In genomic region chr6:154448448-154449096, GRCh38 we compare ENCODE assay signal across 9 cellular contexts.
DNase-seq lines count a peak whose midpoint lies in the region; ATAC-seq and TF ChIP-seq lines count a peak whose summit lies in the region.
"Had no signal": no experiment of that assay in that cellular context is flagged by ENCODE, and none has a peak within 500 bp of the region (broad histone marks: within the 10 kb centered on the region; RNA-seq: fewer than 3 reads in every experiment).

No MANE protein-coding gene starts in this region.

- H3K36me3 Mint-ChIP-seq in mesothelial cell of epicardium: peaks cover 8% of the 10 kb centered on the region
- H3K36me3 Mint-ChIP-seq in stimulated activated naive B cell treated with anti-CD40 and anti-IgM and Interleukin-4, amounts not matched to agents 10 μg/mL and 1 μg/mL and 100 μg/mL, for 72 hours: no peaks in the 10 kb centered on the region

- H3K4me1 Mint-ChIP-seq in mesothelial cell of epicardium: peaks cover 62% of the 10 kb centered on the region
- no peaks in the 10 kb centered on the region for H3K4me1 Mint-ChIP-seq in stimulated activated naive B cell treated with anti-CD40 and anti-IgM and Interleukin-4, amounts not matched to agents 10 μg/mL and 1 μg/mL and 100 μg/mL, for 72 hours

- no peaks in the 10 kb centered on the region for H3K27me3 ChIP-seq in MG63

- H3K36me3 ChIP-seq in MG63: no peaks in the 10 kb centered on the region

- H3K27me3 Mint-ChIP-seq in mesothelial cell of epicardium (ENCODE audit: low read depth): no peaks in the 10 kb centered on the region
- H3K27me3 Mint-ChIP-seq in stimulated activated naive B cell treated with anti-CD40 and anti-IgM and Interleukin-4, amounts not matched to agents 10 μg/mL and 1 μg/mL and 100 μg/mL, for 72 hours: peaks cover 0 to 3% of the 10 kb centered on the region in 2 donors

- ATAC-seq in stimulated activated naive B cell treated with anti-CD40 and anti-IgM and Interleukin-4, amounts not matched to agents 10 μg/mL and 1 μg/mL and 100 μg/mL, for 72 hours (replicated peaks): no peak
- ATAC-seq in GM18517 (IDR thresholded peaks at IDR 0.05; ENCODE audit: unreplicated experiment): no peak

- no peaks in the 10 kb centered on the region for H3K9me3 ChIP-seq in MG63

- peak overlapping the region; percentile 96 for H3K27ac Mint-ChIP-seq in mesothelial cell of epicardium
- no peak overlapping the region for H3K27ac Mint-ChIP-seq in stimulated activated naive B cell treated with anti-CD40 and anti-IgM and Interleukin-4, amounts not matched to agents 10 μg/mL and 1 μg/mL and 100 μg/mL, for 72 hours

- H3K4me3 ChIP-seq in MG63: peak overlapping the region; percentile 19

- peak overlapping the region; percentile 38 for H3K4me3 Mint-ChIP-seq in mesothelial cell of epicardium
- H3K4me3 Mint-ChIP-seq in stimulated activated naive B cell treated with anti-CD40 and anti-IgM and Interleukin-4, amounts not matched to agents 10 μg/mL and 1 μg/mL and 100 μg/mL, for 72 hours: no peak overlapping the region

- no peaks in the 10 kb centered on the region for H3K9me3 Mint-ChIP-seq in mesothelial cell of epicardium
- H3K9me3 Mint-ChIP-seq in stimulated activated naive B cell treated with anti-CD40 and anti-IgM and Interleukin-4, amounts not matched to agents 10 μg/mL and 1 μg/mL and 100 μg/mL, for 72 hours: no peaks in the 10 kb centered on the region

- TF ChIP-seq CTCF in mesothelial cell of epicardium (IDR thresholded peaks at IDR 0.05; ENCODE audit: unreplicated experiment): peak; percentile 36

- DNase-seq in AG08396 (ENCODE audit: low spot score) (peak; percentile 87), MG63 (peak; percentile 83), dedifferentiated amniotic fluid mesenchymal stem cell (ENCODE audit: extremely low spot score) (peak; percentile 73), mesothelial cell of epicardium (ENCODE audit: low spot score in 2 of 2, unreplicated experiment in 2 of 2) (no peak), NCI-H446 treated with DMSO at 0.1 percent for 48 hours (lab: John Stamatoyannopoulos, UW) (no peak)
- no peak for DNase-seq in stimulated activated naive B cell treated with anti-CD40 and anti-IgM and Interleukin-4, amounts not matched to agents 10 μg/mL and 1 μg/mL and 100 μg/mL, for 72 hours
- no peak for DNase-seq in activated CD4-positive, CD25-positive, alpha-beta regulatory T cell treated with anti-CD3 and anti-CD28 coated beads, Interleukin-2, amount 50 U/mL, for 72 hours
- DNase-seq: activated effector memory CD4-positive, alpha-beta T cell treated with anti-CD3 and anti-CD28 coated beads, Interleukin-2, amount 50 U/mL, for 16 hours had no signal

Comparison
In these comparisons a context has a peak if more than half of its experiments do, and no peak if none do; other contexts are left out.
1. DNase-seq: peak in AG08396 (single experiment), MG63 (single experiment) and dedifferentiated amniotic fluid mesenchymal stem cell (single experiment); none in mesothelial cell of epicardium (0 of 2), NCI-H446 treated with DMSO at 0.1 percent for 48 hours (single experiment), stimulated activated naive B cell treated with anti-CD40 and anti-IgM and Interleukin-4, amounts not matched to agents 10 μg/mL and 1 μg/mL and 100 μg/mL, for 72 hours (single experiment) and activated CD4-positive, CD25-positive, alpha-beta regulatory T cell treated with anti-CD3 and anti-CD28 coated beads, Interleukin-2, amount 50 U/mL, for 72 hours (single experiment).